In the genomic region with DNA sequence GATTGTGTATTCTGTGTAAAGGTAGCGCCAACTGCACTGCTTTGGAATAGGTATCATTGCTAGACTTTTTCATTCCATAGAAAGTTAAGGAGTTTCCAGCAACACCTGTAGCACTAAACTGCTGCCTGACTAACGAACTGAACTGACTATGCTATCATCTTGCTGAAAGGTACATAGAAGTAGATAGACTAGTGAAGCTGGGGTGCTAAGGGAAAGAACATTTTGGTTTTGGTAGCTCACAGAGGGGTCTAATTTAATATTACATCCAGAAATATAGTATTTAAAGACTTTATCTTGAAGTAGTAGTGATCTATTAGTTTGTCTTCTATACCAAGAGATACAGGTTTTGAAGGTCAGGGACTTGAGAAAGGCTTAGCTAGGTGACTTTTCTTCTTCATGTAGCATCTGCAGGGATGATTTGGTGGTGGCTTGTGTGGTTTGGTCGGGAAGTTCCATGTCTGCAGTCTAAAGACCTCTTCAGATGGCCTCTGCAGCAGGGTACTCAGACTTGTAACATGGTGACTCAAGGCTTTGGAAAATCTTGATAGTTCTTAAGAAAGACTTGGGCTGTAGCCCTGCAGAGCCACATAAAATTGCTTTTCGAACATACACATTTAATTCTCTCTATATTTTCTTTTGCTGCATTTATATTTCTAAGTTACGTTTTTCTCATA, we compare ENCODE assay signal across 8 cellular contexts. TPM values are rescaled to one million over a fixed set of nuclear protein-coding genes. Genes with fewer than 3 reads are reported as not detected.
DNase-seq lines count a peak whose midpoint lies in the region; ATAC-seq and TF ChIP-seq lines count a peak whose summit lies in the region.

No MANE protein-coding gene starts in this region.

- H3K4me3 ChIP-seq in adipocyte (ENCODE audit: low read length) (peak overlapping the region; percentile 39), testis (no peak overlapping the region)

- H3K27ac ChIP-seq in testis = peak overlapping the region in 1 of 2 donors; percentile 37

- H3K27me3 ChIP-seq in adipocyte (replicated peaks; ENCODE audit: control insufficient read depth, insufficient read depth, low read length) = no peaks in the 10 kb centered on the region
- no peaks in the 10 kb centered on the region for H3K27me3 ChIP-seq in testis

- H3K9ac ChIP-seq in adipocyte (ENCODE audit: low read length) = no peak overlapping the region

- TF ChIP-seq POLR2A in testis (IDR thresholded peaks at IDR 0.05) = no peak

- DNase-seq in adipocyte (ENCODE audit: low read depth) = no peak
- DNase-seq in stimulated activated CD8-positive, alpha-beta memory T cell treated with anti-CD3 and anti-CD28 coated beads, Interleukin-15, amount 100 ng/mL, for 4 hours (ENCODE audit: low read depth in 2 of 2) = peak; percentile 16 to 31
- DNase-seq in testis = no peak
- no peak for DNase-seq in iPS-NIHi11 (ENCODE audit: low spot score)
- no peak for DNase-seq in middle frontal gyrus (ENCODE audit: extremely low spot score, low spot score)
- DNase-seq in HPDE6-E6E7 (ENCODE audit: extremely low spot score) = no peak

- ATAC-seq in GM19328 (IDR thresholded peaks at IDR 0.05; ENCODE audit: unreplicated experiment) (peak; percentile 51), HG03558 (IDR thresholded peaks at IDR 0.05; ENCODE audit: extremely low read depth, unreplicated experiment) (peak; percentile 53)

- H3K36me3 ChIP-seq in adipocyte (ENCODE audit: control insufficient read depth, insufficient read depth, low read length, severe bottlenecking) (no peaks in the 10 kb centered on the region), testis (ENCODE audit: low read depth, missing control alignments) (no peaks in the 10 kb centered on the region)

- TF ChIP-seq CTCF in testis (IDR thresholded peaks at IDR 0.05) = no peak

- no peaks in the 10 kb centered on the region for H3K9me3 ChIP-seq in adipocyte (ENCODE audit: control insufficient read depth, low read length)
- H3K9me3 ChIP-seq in testis = no peaks in the 10 kb centered on the region

- 63 to 76% methylated on average over 5 of the region's 5 CpGs for WGBS in testis, 2 donors

- peaks cover 54% of the 10 kb centered on the region for H3K4me1 ChIP-seq in adipocyte (ENCODE audit: control insufficient read depth, insufficient read depth, low read length)
- H3K4me1 ChIP-seq in testis = peaks cover 48% of the 10 kb centered on the region

- intact Hi-C loops in testis (cut with DNase I; ENCODE audit: low total_unique reads) = no loop called here

RNA-seq across cellular contexts. Expression of gene SENP6, which starts 10.2 kb away (rescaled TPM):
- 100 to 1,000 TPM; 151 to 152 TPM for total RNA-seq in testis
- polyA plus RNA-seq in testis (ENCODE audit: insufficient read depth, low read depth, low replicate concordance) = 42.7 TPM

Comparison
In these comparisons a context has a peak if more than half of its experiments do, and no peak if none do; other contexts are left out.
1. DNase-seq: peak in stimulated activated CD8-positive, alpha-beta memory T cell treated with anti-CD3 and anti-CD28 coated beads, Interleukin-15, amount 100 ng/mL, for 4 hours (2 of 2); none in adipocyte (single experiment), testis (single experiment), iPS-NIHi11 (single experiment), middle frontal gyrus (single experiment) and HPDE6-E6E7 (single experiment).